In genomic region chr5:73443725-73444498, GRCh38 we compare ENCODE assay signal across 14 cellular contexts. TPM values are rescaled to one million over a fixed set of nuclear protein-coding genes. Genes with fewer than 3 reads are reported as not detected.
DNase-seq lines count a peak whose midpoint lies in the region; ATAC-seq and TF ChIP-seq lines count a peak whose summit lies in the region.
"Had no signal": no experiment of that assay in that cellular context is flagged by ENCODE, and none has a peak within 500 bp of the region (broad histone marks: within the 10 kb centered on the region; RNA-seq: fewer than 3 reads in every experiment).

No MANE protein-coding gene starts in this region.

- H3K27me3 Mint-ChIP-seq in osteocyte (ENCODE audit: unreplicated experiment): peaks cover 7% of the 10 kb centered on the region

- TF ChIP-seq CTCF in epithelial cell of proximal tubule (conservative IDR thresholded peaks at IDR 0.05; ENCODE audit: low read depth, low read length) (no peak), osteocyte (IDR thresholded peaks at IDR 0.05) (no peak)

- peak overlapping the region; percentile 92 for H3K4me3 Mint-ChIP-seq in osteocyte (ENCODE audit: unreplicated experiment)

- no peak overlapping the region for H3K27ac Mint-ChIP-seq in osteocyte (ENCODE audit: unreplicated experiment)

- H3K4me1 Mint-ChIP-seq in osteocyte (ENCODE audit: unreplicated experiment): peaks cover 62% of the 10 kb centered on the region

- no peaks in the 10 kb centered on the region for H3K27me3 ChIP-seq in aorta (ENCODE audit: control insufficient read depth in 1 of 2, insufficient read depth in 2 of 2, low read length in 1 of 2)

- H3K4me3 ChIP-seq in epithelial cell of proximal tubule (ENCODE audit: low read depth, low read length) (peak overlapping the region; percentile 77), aorta (ENCODE audit: low read length in 2 of 2) (no peak overlapping the region)
- H3K4me3 ChIP-seq: transverse colon had no signal

- H3K27ac ChIP-seq in aorta (ENCODE audit: low read depth in 1 of 2, low read length in 2 of 2): no peak overlapping the region
- H3K27ac ChIP-seq: transverse colon had no signal

- no peak for ATAC-seq in aorta (ENCODE audit: low FRiP score)
- no peak for ATAC-seq in GM19023 (IDR thresholded peaks at IDR 0.05; ENCODE audit: unreplicated experiment)
- ATAC-seq in GM19467 (IDR thresholded peaks at IDR 0.05; ENCODE audit: unreplicated experiment): no peak

- H3K9me3 ChIP-seq in aorta (ENCODE audit: control insufficient read depth, low read length): peaks cover 2% of the 10 kb centered on the region
- H3K9me3 ChIP-seq: transverse colon had no signal

- H3K36me3 ChIP-seq in aorta (ENCODE audit: control insufficient read depth in 1 of 2, insufficient read depth in 2 of 2, low read length in 1 of 2): no peaks in the 10 kb centered on the region
- H3K36me3 ChIP-seq: transverse colon had no signal

- intact Hi-C loops in aorta (cut with DNase I): no loop called here

- no peaks in the 10 kb centered on the region for H3K9me3 Mint-ChIP-seq in osteocyte (ENCODE audit: unreplicated experiment)

- H3K36me3 Mint-ChIP-seq in osteocyte (ENCODE audit: unreplicated experiment): peaks cover 39% of the 10 kb centered on the region

- no peaks in the 10 kb centered on the region for H3K4me1 ChIP-seq in aorta (ENCODE audit: control insufficient read depth in 1 of 2, insufficient read depth in 2 of 2, low read length in 2 of 2)

- DNase-seq in DMS53 (lab: John Stamatoyannopoulos, UW) (peak; percentile 58), DMS53 treated with DMSO at 0.1 percent for 48 hours (lab: John Stamatoyannopoulos, UW; ENCODE audit: unreplicated experiment) (no peak), NCI-H1930 (lab: John Stamatoyannopoulos, UW) (peak; percentile 37 to 42), epithelial cell of proximal tubule (ENCODE audit: low read depth) (no peak), osteocyte (ENCODE audit: extremely low spot score, unreplicated experiment) (no peak), aorta (no peak)
- DNase-seq: 8988T, NCI-H1048, NCI-H524 treated with DMSO at 0.1 percent for 48 hours, SIG-M5, small intestine, transverse colon had no signal

- 63 to 66% methylated on average over 42 of the region's 42 CpGs for WGBS in aorta, 2 donors

RNA-seq across cellular contexts. Expression of gene FOXD1, which starts 4.7 kb away (rescaled TPM):
- total RNA-seq in epithelial cell of proximal tubule (26.8 and 30.0 TPM in 2 replicates), osteocyte (64.1 and 73.4 TPM in 2 replicates), aorta (10 to 100 TPM in 1 of 2 donors, 1 to 10 TPM in 1; 9.9 to 15.2 TPM)
- 1 to 10 TPM in 1 of 2 donors, under 1 TPM in 1; 0.25 to 6.7 TPM for polyA plus RNA-seq in aorta
- total RNA-seq: transverse colon had no signal

RNA-seq across cellular contexts. Expression of gene BTF3, which starts 54.3 kb away (rescaled TPM):
- total RNA-seq in epithelial cell of proximal tubule: 731 and 741 TPM in 2 replicates
- 548 and 565 TPM in 2 replicates for total RNA-seq in osteocyte
- total RNA-seq in aorta: 100 to 1,000 TPM; 393 to 484 TPM
- 1,000 to 10,000 TPM in 1 of 2 donors, 100 to 1,000 TPM in 1; 653 to 1,015 TPM for polyA plus RNA-seq in aorta

Comparison
In these comparisons a context has a peak if more than half of its experiments do, and no peak if none do; other contexts are left out.
1. DNase-seq: peak in DMS53 (single experiment) and NCI-H1930 (2 of 2); none in DMS53 treated with DMSO at 0.1 percent for 48 hours (single experiment), epithelial cell of proximal tubule (single experiment), osteocyte (single experiment) and aorta (0 of 2).